In genomic region chr7:125257617-125258016, GRCh38 we compare ENCODE assay signal across 11 cellular contexts.
DNase-seq lines count a peak whose midpoint lies in the region; FAIRE-seq and TF ChIP-seq lines count a peak whose summit lies in the region.
"Had no signal": no experiment of that assay in that cellular context is flagged by ENCODE, and none has a peak within 500 bp of the region (broad histone marks: within the 10 kb centered on the region; RNA-seq: fewer than 3 reads in every experiment).

No MANE protein-coding gene starts in this region.

- WGBS in H1 (ENCODE audit: extremely low coverage in 1 of 2, insufficient coverage in 1 of 2, insufficient read length in 1 of 2, insufficient replicate concordance in 2 of 2, low coverage in 1 of 2, low lambda C conversion rate in 2 of 2, missing lambda C conversion rate in 1 of 2), 2 experiments, result 42% methylated on average over 2 of the region's 2 CpGs; no CpG with 5 or more reads in 1 of the 2 experiments

- POLR2A ChIA-PET in H1 (lab: Charles Lee; ENCODE audit: partially characterized antibody), result no interaction called here

- H2BK5ac ChIP-seq in H1 (ENCODE audit: low read depth, low read length), result no peak overlapping the region

- no peak overlapping the region for H3K18ac ChIP-seq in H1 (ENCODE audit: extremely low read depth, low read length)

- H2BK120ac ChIP-seq in H1 (replicated peaks; ENCODE audit: low read depth, low read length), result no peak overlapping the region

- H3K4me1 ChIP-seq in HUES48 (ENCODE audit: control insufficient read depth, insufficient read depth, low read length), result peaks cover 59% of the 10 kb centered on the region
- H3K4me1 ChIP-seq in H1 (replicated peaks in 1 of 4; ENCODE audit: control insufficient read depth in 3 of 4, insufficient read depth in 4 of 4, low read length in 3 of 4), result peaks cover 0 to 25% (median 6%) of the 10 kb centered on the region in 4 experiments; a peak in 5 of 7 replicates
- peaks cover 34% of the 10 kb centered on the region for H3K4me1 ChIP-seq in neural progenitor cell
- H3K4me1 ChIP-seq: BLaER1 treated with 17β-estradiol and CSF1 and Interleukin-3, amounts not matched to agents 10 nM and 100 nM had no signal

- peaks cover 16% of the 10 kb centered on the region for H3F3A ChIP-seq in neural progenitor cell (ENCODE audit: low read depth)

- H3K27me3 ChIP-seq in HUES48 (ENCODE audit: control insufficient read depth, insufficient read depth, low read length), result no peaks in the 10 kb centered on the region
- no peaks in the 10 kb centered on the region for H3K27me3 ChIP-seq in H1 (replicated peaks in 1 of 4; ENCODE audit: control insufficient read depth in 3 of 4, extremely low read depth in 1 of 4, insufficient read depth in 3 of 4, low read length in 3 of 4)
- no peaks in the 10 kb centered on the region for H3K27me3 ChIP-seq in neural progenitor cell
- H3K27me3 ChIP-seq: BLaER1 treated with 17β-estradiol and CSF1 and Interleukin-3, amounts not matched to agents 10 nM and 100 nM had no signal

- DNase-seq in H1 (ENCODE audit: low read depth in 1 of 2, low spot score in 2 of 2), result no peak
- no peak for DNase-seq in neural progenitor cell (ENCODE audit: low spot score)
- DNase-seq in effector CD8-positive, alpha-beta T cell (lab: John Stamatoyannopoulos, UW), result no peak
- DNase-seq in HUDEP-2 (lab: John Stamatoyannopoulos, UW; ENCODE audit: unreplicated experiment in 76 of 76), result no peak
- DNase-seq in T-helper 1 cell, result no peak
- DNase-seq: ACHN; CD4-positive, CD25-positive, alpha-beta regulatory T cell; DMS53 had no signal

- H4K20me1 ChIP-seq in H1 (replicated peaks in 1 of 2; ENCODE audit: control insufficient read depth in 1 of 2, insufficient read depth in 2 of 2, low read length in 2 of 2), result no peaks in the 10 kb centered on the region
- peaks cover 13% of the 10 kb centered on the region for H4K20me1 ChIP-seq in neural progenitor cell (ENCODE audit: low read depth)
- H4K20me1 ChIP-seq: BLaER1 treated with 17β-estradiol and CSF1 and Interleukin-3, amounts not matched to agents 10 nM and 100 nM had no signal

- H3K9ac ChIP-seq in HUES48 (ENCODE audit: low read depth, low read length), result no peak overlapping the region
- H3K9ac ChIP-seq in H1 (replicated peaks in 1 of 4; ENCODE audit: extremely low read depth in 1 of 4, low read depth in 3 of 4, low read length in 3 of 4), result no peak overlapping the region
- no peak overlapping the region for H3K9ac ChIP-seq in neural progenitor cell
- H3K9ac ChIP-seq: BLaER1 treated with 17β-estradiol and CSF1 and Interleukin-3, amounts not matched to agents 10 nM and 100 nM had no signal

- H2BK20ac ChIP-seq in H1 (ENCODE audit: low read length), result no peak overlapping the region

- H3K27ac ChIP-seq in 22Rv1, result peak overlapping the region; percentile 73
- H3K27ac ChIP-seq in HUES48 (ENCODE audit: low read depth, low read length), result peak overlapping the region; percentile 71
- H3K27ac ChIP-seq in H1 (ENCODE audit: low read depth, low read length), result no peak overlapping the region
- no peak overlapping the region for H3K27ac ChIP-seq in neural progenitor cell
- H3K27ac ChIP-seq: BLaER1 treated with 17β-estradiol and CSF1 and Interleukin-3, amounts not matched to agents 10 nM and 100 nM had no signal

- H3K4me2 ChIP-seq in H1 (ENCODE audit: insufficient read depth in 1 of 2, low read depth in 2 of 2, low read length in 2 of 2) (peak overlapping the region; percentile 22 to 40; a peak in 3 of 4 replicates), neural progenitor cell (peak overlapping the region; percentile 66)
- H3K4me2 ChIP-seq: BLaER1 treated with 17β-estradiol and CSF1 and Interleukin-3, amounts not matched to agents 10 nM and 100 nM had no signal

- no peak overlapping the region for H3K14ac ChIP-seq in H1 (ENCODE audit: insufficient read length)

- peaks cover 4% of the 10 kb centered on the region for H3K27me3 Mint-ChIP-seq in neural progenitor cell (ENCODE audit: insufficient read depth, low read depth)
- H3K27me3 Mint-ChIP-seq: CD4-positive, CD25-positive, alpha-beta regulatory T cell had no signal

- H4K8ac ChIP-seq in H1 (ENCODE audit: extremely low read depth, insufficient read depth, low read length), result no peak overlapping the region

- H3K9me3 ChIP-seq in HUES48 (ENCODE audit: control insufficient read depth, insufficient read depth, low read length) (no peaks in the 10 kb centered on the region), H1 (ENCODE audit: insufficient read depth in 2 of 2, low read depth in 1 of 2, low read length in 1 of 2) (no peaks in the 10 kb centered on the region), neural progenitor cell (ENCODE audit: low read depth) (no peaks in the 10 kb centered on the region)
- H3K9me3 ChIP-seq: BLaER1 treated with 17β-estradiol and CSF1 and Interleukin-3, amounts not matched to agents 10 nM and 100 nM had no signal

- no peak for FAIRE-seq in H1 (lab: Jason Lieb, UNC)

- no peak for TF ChIP-seq RAD21 in H1 (IDR thresholded peaks at IDR 0.05 in 1 of 2, conservative IDR thresholded peaks at IDR 0.05 in 1 of 2; ENCODE audit: low read depth in 2 of 2, low read length in 2 of 2)

- H3K79me2 ChIP-seq in H1 (ENCODE audit: control insufficient read depth in 1 of 2, insufficient read depth in 2 of 2, low read length in 2 of 2) (no peaks in the 10 kb centered on the region), neural progenitor cell (ENCODE audit: low read depth) (no peaks in the 10 kb centered on the region)

- H3K56ac ChIP-seq in H1 (replicated peaks; ENCODE audit: insufficient read length, low read depth, low read length), result no peak overlapping the region

- no peak for TF ChIP-seq POLR2A in H1 (IDR thresholded peaks at IDR 0.05; ENCODE audit: control extremely low read depth in 1 of 2, low read depth in 2 of 2, low read length in 2 of 2)

- TF ChIP-seq EP300 in H1 (IDR thresholded peaks at IDR 0.05; ENCODE audit: borderline replicate concordance in 1 of 2, low read depth in 2 of 2, low read length in 2 of 2), result no peak

- H3K9me3 Mint-ChIP-seq in neural progenitor cell, result no peaks in the 10 kb centered on the region

- no peak overlapping the region for H2AFZ ChIP-seq in H1 (ENCODE audit: low read length)
- no peak overlapping the region for H2AFZ ChIP-seq in neural progenitor cell (replicated peaks)

- H3K4ac ChIP-seq in H1 (replicated peaks; ENCODE audit: insufficient read length, low read depth, low read length), result no peak overlapping the region

- TF ChIP-seq CTCF in 22Rv1 (IDR thresholded peaks at IDR 0.05) (no peak), H1 (IDR thresholded peaks at IDR 0.05; ENCODE audit: control extremely low read depth in 1 of 3, insufficient read depth in 1 of 3, low read depth in 1 of 3, low read length in 3 of 3) (no peak), neural progenitor cell (IDR thresholded peaks at IDR 0.05) (no peak)

- no peak overlapping the region for H2AK5ac ChIP-seq in H1 (ENCODE audit: low read depth, low read length)

- H3K4me3 Mint-ChIP-seq in neural progenitor cell, result peak overlapping the region; percentile 25
- H3K4me3 Mint-ChIP-seq: CD4-positive, CD25-positive, alpha-beta regulatory T cell had no signal

- H2BK12ac ChIP-seq in H1 (ENCODE audit: low read depth, low read length), result no peak overlapping the region

- peaks cover 4% of the 10 kb centered on the region for H3K23me2 ChIP-seq in H1 (ENCODE audit: low read depth, low read length)

- CTCF ChIA-PET in H1 (lab: Charles Lee; ENCODE audit: partially characterized antibody), result interaction anchor here (2.1 kb wide), 1 partner anchor 11 kb away, joined by 8 read pairs; no protein-coding TSS in a partner anchor

- H3K36me3 ChIP-seq in HUES48 (ENCODE audit: control insufficient read depth, insufficient read depth, low read length), result peaks cover 12% of the 10 kb centered on the region
- no peaks in the 10 kb centered on the region for H3K36me3 ChIP-seq in H1 (ENCODE audit: control insufficient read depth in 2 of 4, insufficient read depth in 4 of 4, low read length in 3 of 4)
- H3K36me3 ChIP-seq in neural progenitor cell, result no peaks in the 10 kb centered on the region
- H3K36me3 ChIP-seq: BLaER1 treated with 17β-estradiol and CSF1 and Interleukin-3, amounts not matched to agents 10 nM and 100 nM had no signal

- no peaks in the 10 kb centered on the region for H3K79me1 ChIP-seq in H1 (ENCODE audit: low read depth, low read length)

- no peak overlapping the region for H3K23ac ChIP-seq in H1 (ENCODE audit: insufficient read length)

- no peaks in the 10 kb centered on the region for H3K36me3 Mint-ChIP-seq in neural progenitor cell
- H3K36me3 Mint-ChIP-seq: CD4-positive, CD25-positive, alpha-beta regulatory T cell had no signal

- H2BK15ac ChIP-seq in H1 (ENCODE audit: low read length), result no peak overlapping the region

- no peak overlapping the region for H3K27ac Mint-ChIP-seq in neural progenitor cell
- H3K27ac Mint-ChIP-seq: CD4-positive, CD25-positive, alpha-beta regulatory T cell had no signal

- peak overlapping the region; percentile 24; the same call in 1 of the 2 replicates for H3K4me3 ChIP-seq in HUES48 (ENCODE audit: low read depth, low read length)
- H3K4me3 ChIP-seq in H1 (ENCODE audit: extremely low read depth in 1 of 4, insufficient read depth in 2 of 4, low read depth in 3 of 4, low read length in 4 of 4), result no peak overlapping the region
- H3K4me3 ChIP-seq in neural progenitor cell, result no peak overlapping the region
- H3K4me3 ChIP-seq: BLaER1 treated with 17β-estradiol and CSF1 and Interleukin-3, amounts not matched to agents 10 nM and 100 nM had no signal

- H4K5ac ChIP-seq in H1 (ENCODE audit: insufficient read length, low read depth, low read length), result no peak overlapping the region

- H3K4me1 Mint-ChIP-seq in neural progenitor cell, result peaks cover 28% of the 10 kb centered on the region
- H3K4me1 Mint-ChIP-seq: CD4-positive, CD25-positive, alpha-beta regulatory T cell had no signal

- H4K91ac ChIP-seq in H1 (replicated peaks; ENCODE audit: insufficient read length, low read length), result no peak overlapping the region

TF ChIP-seq in H1, 55 proteins besides CTCF, POLR2A, EP300 and RAD21:
- TF ChIP-seq, protein P1, sequence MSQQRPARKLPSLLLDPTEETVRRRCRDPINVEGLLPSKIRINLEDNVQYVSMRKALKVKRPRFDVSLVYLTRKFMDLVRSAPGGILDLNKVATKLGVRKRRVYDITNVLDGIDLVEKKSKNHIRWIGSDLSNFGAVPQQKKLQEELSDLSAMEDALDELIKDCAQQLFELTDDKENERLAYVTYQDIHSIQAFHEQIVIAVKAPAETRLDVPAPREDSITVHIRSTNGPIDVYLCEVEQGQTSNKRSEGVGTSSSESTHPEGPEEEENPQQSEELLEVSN (IDR thresholded peaks at IDR 0.05), result peak; percentile 46; the same call in 1 of the 2 replicates
- TF ChIP-seq BCL11A (IDR thresholded peaks at IDR 0.05; ENCODE audit: low read depth in 2 of 2, low read length in 2 of 2), result no peak

Comparison
In these comparisons a context has a peak if more than half of its experiments do, and no peak if none do; other contexts are left out.
1. H3K27ac ChIP-seq: peak in 22Rv1 (single experiment) and HUES48 (single experiment); none in H1 (single experiment) and neural progenitor cell (single experiment).